ENCODE assay signal across 22 cellular contexts in genomic region chr1:7317888-7318287, GRCh38.
A peak's percentile ranks its signal among the peaks of the same experiment; 100 is the strongest.
DNase-seq lines count a peak whose midpoint lies in the region; ATAC-seq and TF ChIP-seq lines count a peak whose summit lies in the region.
"Had no signal": no experiment of that assay in that cellular context is flagged by ENCODE, and none has a peak within 500 bp of the region (broad histone marks: within the 10 kb centered on the region; RNA-seq: fewer than 3 reads in every experiment).

No MANE protein-coding gene starts in this region.

- DNase-seq in SHP77 (lab: John Stamatoyannopoulos, UW), result peak; percentile 73 to 82
- peak; percentile 46 for DNase-seq in endodermal cell
- DNase-seq in left lobe of liver (ENCODE audit: low spot score), result peak; percentile 31
- DNase-seq in type B pancreatic cell (ENCODE audit: extremely low spot score, unreplicated experiment), result no peak
- DNase-seq in stimulated activated naive CD8-positive, alpha-beta T cell treated with anti-CD3 and anti-CD28 coated beads, Interleukin-15, Interleukin-2, amounts not matched to agents 100 U/mL and 50 U/mL, for 24 hours, result no peak
- DNase-seq: AML-193; CD4-positive, alpha-beta T cell; DMS53; Karpas-422; NCI-H1092; NCI-H1436 treated with DMSO at 0.1 percent for 48 hours; NCI-H2029; NCI-H446 treated with DMSO at 0.1 percent for 48 hours; NCI-H526; PC-9 had no signal

- ATAC-seq in left lobe of liver (no peak), GM19351 (IDR thresholded peaks at IDR 0.05; ENCODE audit: unreplicated experiment) (no peak), HG03097 (IDR thresholded peaks at IDR 0.05; ENCODE audit: low FRiP score, unreplicated experiment) (no peak)
- ATAC-seq in stimulated activated naive CD8-positive, alpha-beta T cell treated with anti-CD3 and anti-CD28 coated beads, Interleukin-15, Interleukin-2, amounts not matched to agents 100 U/mL and 50 U/mL, for 24 hours, result no peak
- ATAC-seq: A549, GM12878, HepG2, Right ventricle myocardium inferior had no signal

- H3K9me3 ChIP-seq in endodermal cell (ENCODE audit: control insufficient read depth, low read length), result no peaks in the 10 kb centered on the region
- H3K9me3 ChIP-seq: A549 had no signal

- peaks cover 62% of the 10 kb centered on the region for H3K27me3 ChIP-seq in endodermal cell (ENCODE audit: control insufficient read depth, insufficient read depth, low read length, poor library complexity, severe bottlenecking)
- H3K27me3 ChIP-seq: BLaER1 treated with 17β-estradiol and CSF1 and Interleukin-3, amounts not matched to agents 10 nM and 100 nM had no signal

- H3K27me3 Mint-ChIP-seq in endodermal cell (ENCODE audit: insufficient read depth), result peaks cover 72% of the 10 kb centered on the region
- H3K27me3 Mint-ChIP-seq in type B pancreatic cell, result peaks cover 1% of the 10 kb centered on the region

- H3K4me1 ChIP-seq in endodermal cell (ENCODE audit: control insufficient read depth, insufficient read depth, low read length), result no peaks in the 10 kb centered on the region
- H3K4me1 ChIP-seq: A549 had no signal

- 89 to 100% methylated on average over 2 of the region's 2 CpGs for WGBS in endodermal cell (ENCODE audit: insufficient coverage in 1 of 2, insufficient read length in 1 of 2), 2 experiments

- no peak overlapping the region for H3K27ac ChIP-seq in endodermal cell (ENCODE audit: low read depth, low read length)
- H3K27ac ChIP-seq: BLaER1 treated with 17β-estradiol and CSF1 and Interleukin-3, amounts not matched to agents 10 nM and 100 nM; PC-9 had no signal

- H3K4me1 Mint-ChIP-seq in endodermal cell, result no peaks in the 10 kb centered on the region
- H3K4me1 Mint-ChIP-seq in type B pancreatic cell (ENCODE audit: unreplicated experiment), result peaks cover 5% of the 10 kb centered on the region

- TF ChIP-seq CTCF in endodermal cell (conservative IDR thresholded peaks at IDR 0.05) (no peak), type B pancreatic cell (conservative IDR thresholded peaks at IDR 0.05) (no peak)

- no peak overlapping the region for H3K27ac Mint-ChIP-seq in endodermal cell
- peak overlapping the region; percentile 32 for H3K27ac Mint-ChIP-seq in type B pancreatic cell
- H3K27ac Mint-ChIP-seq: CD4-positive, alpha-beta T cell had no signal

- no peak overlapping the region for H3K9ac ChIP-seq in endodermal cell (ENCODE audit: extremely low read depth, low read length, poor library complexity, severe bottlenecking)
- H3K9ac ChIP-seq: BLaER1 treated with 17β-estradiol and CSF1 and Interleukin-3, amounts not matched to agents 10 nM and 100 nM had no signal

- H3K9me3 Mint-ChIP-seq in endodermal cell (no peaks in the 10 kb centered on the region), type B pancreatic cell (no peaks in the 10 kb centered on the region)

- H3K4me3 ChIP-seq in endodermal cell (ENCODE audit: low read length), result no peak overlapping the region
- H3K4me3 ChIP-seq: A549; BLaER1 treated with 17β-estradiol and CSF1 and Interleukin-3, amounts not matched to agents 10 nM and 100 nM; GM12878; PC-9 had no signal

- no peaks in the 10 kb centered on the region for H3K36me3 Mint-ChIP-seq in endodermal cell (ENCODE audit: low read depth)
- H3K36me3 Mint-ChIP-seq in type B pancreatic cell, result no peaks in the 10 kb centered on the region

- H3K4me3 Mint-ChIP-seq in endodermal cell (no peak overlapping the region), type B pancreatic cell (no peak overlapping the region)
- H3K4me3 Mint-ChIP-seq: CD4-positive, alpha-beta T cell had no signal

- H3K36me3 ChIP-seq in endodermal cell (ENCODE audit: control insufficient read depth, insufficient read depth, low read length), result no peaks in the 10 kb centered on the region
- H3K36me3 ChIP-seq: BLaER1 treated with 17β-estradiol and CSF1 and Interleukin-3, amounts not matched to agents 10 nM and 100 nM had no signal

Comparison
In these comparisons a context has a peak if more than half of its experiments do, and no peak if none do; other contexts are left out.
1. DNase-seq: peak in SHP77 (2 of 2), endodermal cell (single experiment) and left lobe of liver (single experiment); none in type B pancreatic cell (single experiment) and stimulated activated naive CD8-positive, alpha-beta T cell treated with anti-CD3 and anti-CD28 coated beads, Interleukin-15, Interleukin-2, amounts not matched to agents 100 U/mL and 50 U/mL, for 24 hours (single experiment).